In genomic region chr3:11570789-11571495, GRCh38 we compare ENCODE assay signal across 13 cellular contexts.
DNase-seq lines count a peak whose midpoint lies in the region; ATAC-seq and TF ChIP-seq lines count a peak whose summit lies in the region.
"Had no signal": no experiment of that assay in that cellular context is flagged by ENCODE, and none has a peak within 500 bp of the region (broad histone marks: within the 10 kb centered on the region; RNA-seq: fewer than 3 reads in every experiment).

No MANE protein-coding gene starts in this region.

- no peaks in the 10 kb centered on the region for H3K27me3 ChIP-seq in skeletal muscle tissue (ENCODE audit: control insufficient read depth in 3 of 3, insufficient read depth in 3 of 3, low read length in 3 of 3)

- no peaks in the 10 kb centered on the region for H3K4me1 Mint-ChIP-seq in WTC11

- H3K4me1 ChIP-seq in skeletal muscle tissue (ENCODE audit: control insufficient read depth in 3 of 3, insufficient read depth in 3 of 3, low read length in 3 of 3): peaks cover 31 to 51% (median 38%) of the 10 kb centered on the region in 3 donors

- no peaks in the 10 kb centered on the region for H3K9me3 ChIP-seq in skeletal muscle tissue (ENCODE audit: control insufficient read depth in 3 of 3, low read length in 3 of 3)

- H3K36me3 ChIP-seq in skeletal muscle tissue (ENCODE audit: control insufficient read depth in 3 of 3, insufficient read depth in 3 of 3, low read length in 3 of 3): peaks cover 7 to 16% (median 13%) of the 10 kb centered on the region in 3 donors

- H3K9me3 Mint-ChIP-seq in WTC11: no peaks in the 10 kb centered on the region

- TF ChIP-seq CTCF in WTC11 (IDR thresholded peaks at IDR 0.05) (no peak), fibroblast of villous mesenchyme (IDR thresholded peaks at IDR 0.05; ENCODE audit: insufficient read depth, low read depth, low read length) (no peak)

- ATAC-seq in WTC11 (no peak), HG03045 (IDR thresholded peaks at IDR 0.05; ENCODE audit: unreplicated experiment) (no peak)
- ATAC-seq: stimulated activated naive CD8-positive, alpha-beta T cell treated with anti-CD3 and anti-CD28 coated beads, Interleukin-15, Interleukin-2, amounts not matched to agents 100 U/mL and 50 U/mL, for 24 hours had no signal

- CTCF ChIA-PET in WTC11 (lab: Charles Lee): interaction anchor here (0.7 kb wide), 1 partner anchor 10 kb away, joined by 3 read pairs; no protein-coding TSS in a partner anchor

- H3K27ac Mint-ChIP-seq in WTC11: peak overlapping the region; percentile 57

- DNase-seq in ELR (ENCODE audit: low read depth) (peak; percentile 52), WTC11 (ENCODE audit: low spot score) (no peak), fibroblast of villous mesenchyme (ENCODE audit: low read depth) (peak; percentile 72), COLO829 (ENCODE audit: low spot score) (no peak), ureter (ENCODE audit: low spot score) (no peak), NAMALWA (ENCODE audit: low spot score) (no peak)
- DNase-seq: activated CD4-positive, CD25-positive, alpha-beta regulatory T cell; DMS79; retina; stimulated activated naive CD8-positive, alpha-beta T cell treated with anti-CD3 and anti-CD28 coated beads, Interleukin-15, Interleukin-2, amounts not matched to agents 100 U/mL and 50 U/mL, for 24 hours had no signal

- no peaks in the 10 kb centered on the region for H3K36me3 Mint-ChIP-seq in WTC11

- POLR2A ChIA-PET in WTC11 (lab: Charles Lee): no interaction called here

- peak overlapping the region; percentile 54 for H3K27ac ChIP-seq in skeletal muscle tissue (ENCODE audit: low read depth, low read length)
- H3K27ac ChIP-seq: KMS-11 had no signal

- H3K4me3 Mint-ChIP-seq in WTC11: no peak overlapping the region

- H3K27me3 Mint-ChIP-seq in WTC11 (ENCODE audit: low read depth): no peaks in the 10 kb centered on the region

- H3K4me3 ChIP-seq in fibroblast of villous mesenchyme (ENCODE audit: low read depth, low read length) (no peak overlapping the region), skeletal muscle tissue (ENCODE audit: low read length in 3 of 3) (no peak overlapping the region)

- no peak overlapping the region for H3K9ac ChIP-seq in skeletal muscle tissue (ENCODE audit: low read depth in 1 of 3, low read length in 3 of 3)
- H3K9ac ChIP-seq: KMS-11 had no signal

TF ChIP-seq in WTC11, 78 proteins besides CTCF, POLR2A, EP300 and RAD21:
- TF ChIP-seq, protein P1, sequence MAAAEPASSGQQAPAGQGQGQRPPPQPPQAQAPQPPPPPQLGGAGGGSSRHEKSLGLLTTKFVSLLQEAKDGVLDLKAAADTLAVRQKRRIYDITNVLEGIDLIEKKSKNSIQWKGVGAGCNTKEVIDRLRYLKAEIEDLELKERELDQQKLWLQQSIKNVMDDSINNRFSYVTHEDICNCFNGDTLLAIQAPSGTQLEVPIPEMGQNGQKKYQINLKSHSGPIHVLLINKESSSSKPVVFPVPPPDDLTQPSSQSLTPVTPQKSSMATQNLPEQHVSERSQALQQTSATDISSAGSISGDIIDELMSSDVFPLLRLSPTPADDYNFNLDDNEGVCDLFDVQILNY (CRISPR knock-in tag; IDR thresholded peaks at IDR 0.05): no peak
- no peak for TF ChIP-seq GRHL2 (CRISPR knock-in tag; IDR thresholded peaks at IDR 0.05; ENCODE audit: insufficient replicate concordance, severe bottlenecking)

Comparison
In these comparisons a context has a peak if more than half of its experiments do, and no peak if none do; other contexts are left out.
1. DNase-seq: peak in ELR (single experiment) and fibroblast of villous mesenchyme (single experiment); none in WTC11 (single experiment), COLO829 (single experiment), ureter (single experiment) and NAMALWA (single experiment).